ENCODE assay signal across 1 cellular context in the genomic region with DNA sequence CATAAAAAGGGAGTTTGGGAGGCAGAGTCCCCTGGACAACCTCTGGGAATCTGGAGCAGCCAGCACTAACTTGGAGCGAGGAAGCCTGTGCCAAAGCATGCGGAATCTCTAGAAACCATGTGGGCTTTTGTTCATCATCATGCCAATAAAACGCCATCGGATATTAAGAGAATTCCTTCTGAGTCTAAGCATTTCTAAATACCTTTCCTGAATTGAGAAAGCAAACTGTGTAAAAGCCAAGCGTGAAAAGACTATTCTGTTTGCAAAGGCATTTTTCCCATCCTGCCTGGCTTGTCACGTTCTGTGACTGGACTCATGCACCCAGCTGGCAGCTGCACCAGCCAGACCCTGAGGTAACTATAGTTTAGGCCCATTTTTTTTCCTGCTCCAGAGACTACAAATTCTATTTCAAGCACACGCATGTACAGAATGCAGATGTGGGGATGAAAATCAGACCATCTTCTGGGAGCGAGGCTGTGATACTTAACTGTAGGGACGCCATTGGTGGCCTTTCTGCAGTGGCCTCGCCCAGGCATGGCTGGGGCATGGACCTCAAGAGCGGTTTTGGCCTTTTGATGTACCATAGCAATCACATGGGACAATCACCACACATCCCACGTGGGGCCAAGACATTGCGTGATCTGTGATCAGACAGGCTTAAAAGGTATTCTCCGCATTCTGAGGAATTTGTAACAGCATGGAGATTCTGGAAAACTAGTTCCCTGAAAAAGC.
TF ChIP-seq lines count a peak whose summit lies in the region.

No MANE protein-coding gene starts in this region.

TF ChIP-seq in SK-N-SH, 30 proteins besides CTCF, POLR2A, EP300 and RAD21 (continued from another document):
- TF ChIP-seq, protein P1, sequence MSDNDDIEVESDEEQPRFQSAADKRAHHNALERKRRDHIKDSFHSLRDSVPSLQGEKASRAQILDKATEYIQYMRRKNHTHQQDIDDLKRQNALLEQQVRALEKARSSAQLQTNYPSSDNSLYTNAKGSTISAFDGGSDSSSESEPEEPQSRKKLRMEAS (IDR thresholded peaks at IDR 0.05; ENCODE audit: low read depth): 0 out of 2 replicates have a peak, but pooled peaks have one; percentile 33
- TF ChIP-seq FOXM1 (IDR thresholded peaks at IDR 0.05; ENCODE audit: low read depth) (0 out of 2 replicates have a peak, but pooled peaks have one; percentile 19), NFIC (IDR thresholded peaks at IDR 0.05; ENCODE audit: borderline replicate concordance) (peak; percentile 88), TAF1 (IDR thresholded peaks at IDR 0.05; ENCODE audit: borderline replicate concordance, low read depth, low read length) (no peak), RCOR1 (IDR thresholded peaks at IDR 0.05; ENCODE audit: low read length) (no peak), MXI1 (IDR thresholded peaks at IDR 0.05; ENCODE audit: low read depth, low read length) (no peak), JUND (IDR thresholded peaks at IDR 0.05) (no peak), FOXJ3 (CRISPR knock-in tag; IDR thresholded peaks at IDR 0.05) (no peak), SIN3A (IDR thresholded peaks at IDR 0.05; ENCODE audit: borderline replicate concordance, low read depth, low read length) (0 out of 2 replicates have a peak, but pooled peaks have one; percentile 26), POLR2AphosphoS5 (IDR thresholded peaks at IDR 0.05; ENCODE audit: low read depth, low read length) (peak; percentile 56; the same call in 1 of the 2 replicates), EZH2phosphoT487 (IDR thresholded peaks at IDR 0.05; ENCODE audit: borderline replicate concordance, low read depth) (no peak), ELF1 (IDR thresholded peaks at IDR 0.05) (no peak), GATA2 (CRISPR knock-in tag; IDR thresholded peaks at IDR 0.05) (no peak), TCF12 (IDR thresholded peaks at IDR 0.05) (peak; percentile 91), TEAD4 (IDR thresholded peaks at IDR 0.05; ENCODE audit: borderline replicate concordance, insufficient read depth) (0 out of 2 replicates have a peak, but pooled peaks have one; percentile 34), GABPA (IDR thresholded peaks at IDR 0.05; ENCODE audit: low read depth) (no peak), RFX5 (IDR thresholded peaks at IDR 0.05; ENCODE audit: low read length) (no peak), SMC3 (IDR thresholded peaks at IDR 0.05; ENCODE audit: low read depth, low read length) (no peak), RXRA (IDR thresholded peaks at IDR 0.05; ENCODE audit: borderline replicate concordance, low read depth) (no peak), MEF2A (IDR thresholded peaks at IDR 0.05; ENCODE audit: borderline replicate concordance, low read depth) (no peak), NRF1 (IDR thresholded peaks at IDR 0.05; ENCODE audit: low read depth, low read length) (no peak), CHD2 (IDR thresholded peaks at IDR 0.05; ENCODE audit: low read length, partially characterized antibody) (no peak), YY1 (IDR thresholded peaks at IDR 0.05; ENCODE audit: low read depth) (no peak)
- TF ChIP-seq, protein P2, sequence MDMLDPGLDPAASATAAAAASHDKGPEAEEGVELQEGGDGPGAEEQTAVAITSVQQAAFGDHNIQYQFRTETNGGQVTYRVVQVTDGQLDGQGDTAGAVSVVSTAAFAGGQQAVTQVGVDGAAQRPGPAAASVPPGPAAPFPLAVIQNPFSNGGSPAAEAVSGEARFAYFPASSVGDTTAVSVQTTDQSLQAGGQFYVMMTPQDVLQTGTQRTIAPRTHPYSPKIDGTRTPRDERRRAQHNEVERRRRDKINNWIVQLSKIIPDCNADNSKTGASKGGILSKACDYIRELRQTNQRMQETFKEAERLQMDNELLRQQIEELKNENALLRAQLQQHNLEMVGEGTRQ (IDR thresholded peaks at IDR 0.05; ENCODE audit: borderline replicate concordance, low read depth, low read length): no peak
- TF ChIP-seq, protein P3, sequence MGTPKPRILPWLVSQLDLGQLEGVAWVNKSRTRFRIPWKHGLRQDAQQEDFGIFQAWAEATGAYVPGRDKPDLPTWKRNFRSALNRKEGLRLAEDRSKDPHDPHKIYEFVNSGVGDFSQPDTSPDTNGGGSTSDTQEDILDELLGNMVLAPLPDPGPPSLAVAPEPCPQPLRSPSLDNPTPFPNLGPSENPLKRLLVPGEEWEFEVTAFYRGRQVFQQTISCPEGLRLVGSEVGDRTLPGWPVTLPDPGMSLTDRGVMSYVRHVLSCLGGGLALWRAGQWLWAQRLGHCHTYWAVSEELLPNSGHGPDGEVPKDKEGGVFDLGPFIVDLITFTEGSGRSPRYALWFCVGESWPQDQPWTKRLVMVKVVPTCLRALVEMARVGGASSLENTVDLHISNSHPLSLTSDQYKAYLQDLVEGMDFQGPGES (IDR thresholded peaks at IDR 0.05; ENCODE audit: low read depth, low read length): no peak
- TF ChIP-seq, protein P4, sequence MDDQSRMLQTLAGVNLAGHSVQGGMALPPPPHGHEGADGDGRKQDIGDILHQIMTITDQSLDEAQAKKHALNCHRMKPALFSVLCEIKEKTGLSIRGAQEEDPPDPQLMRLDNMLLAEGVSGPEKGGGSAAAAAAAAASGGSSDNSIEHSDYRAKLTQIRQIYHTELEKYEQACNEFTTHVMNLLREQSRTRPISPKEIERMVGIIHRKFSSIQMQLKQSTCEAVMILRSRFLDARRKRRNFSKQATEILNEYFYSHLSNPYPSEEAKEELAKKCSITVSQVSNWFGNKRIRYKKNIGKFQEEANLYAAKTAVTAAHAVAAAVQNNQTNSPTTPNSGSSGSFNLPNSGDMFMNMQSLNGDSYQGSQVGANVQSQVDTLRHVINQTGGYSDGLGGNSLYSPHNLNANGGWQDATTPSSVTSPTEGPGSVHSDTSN (IDR thresholded peaks at IDR 0.05): peak; percentile 82
- TF ChIP-seq, protein P5, sequence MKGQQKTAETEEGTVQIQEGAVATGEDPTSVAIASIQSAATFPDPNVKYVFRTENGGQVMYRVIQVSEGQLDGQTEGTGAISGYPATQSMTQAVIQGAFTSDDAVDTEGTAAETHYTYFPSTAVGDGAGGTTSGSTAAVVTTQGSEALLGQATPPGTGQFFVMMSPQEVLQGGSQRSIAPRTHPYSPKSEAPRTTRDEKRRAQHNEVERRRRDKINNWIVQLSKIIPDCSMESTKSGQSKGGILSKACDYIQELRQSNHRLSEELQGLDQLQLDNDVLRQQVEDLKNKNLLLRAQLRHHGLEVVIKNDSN (IDR thresholded peaks at IDR 0.05; ENCODE audit: borderline replicate concordance, low read depth): no peak
- TF ChIP-seq, protein P6, sequence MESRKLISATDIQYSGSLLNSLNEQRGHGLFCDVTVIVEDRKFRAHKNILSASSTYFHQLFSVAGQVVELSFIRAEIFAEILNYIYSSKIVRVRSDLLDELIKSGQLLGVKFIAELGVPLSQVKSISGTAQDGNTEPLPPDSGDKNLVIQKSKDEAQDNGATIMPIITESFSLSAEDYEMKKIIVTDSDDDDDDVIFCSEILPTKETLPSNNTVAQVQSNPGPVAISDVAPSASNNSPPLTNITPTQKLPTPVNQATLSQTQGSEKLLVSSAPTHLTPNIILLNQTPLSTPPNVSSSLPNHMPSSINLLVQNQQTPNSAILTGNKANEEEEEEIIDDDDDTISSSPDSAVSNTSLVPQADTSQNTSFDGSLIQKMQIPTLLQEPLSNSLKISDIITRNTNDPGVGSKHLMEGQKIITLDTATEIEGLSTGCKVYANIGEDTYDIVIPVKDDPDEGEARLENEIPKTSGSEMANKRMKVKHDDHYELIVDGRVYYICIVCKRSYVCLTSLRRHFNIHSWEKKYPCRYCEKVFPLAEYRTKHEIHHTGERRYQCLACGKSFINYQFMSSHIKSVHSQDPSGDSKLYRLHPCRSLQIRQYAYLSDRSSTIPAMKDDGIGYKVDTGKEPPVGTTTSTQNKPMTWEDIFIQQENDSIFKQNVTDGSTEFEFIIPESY (IDR thresholded peaks at IDR 0.05; ENCODE audit: borderline replicate concordance, low read depth): no peak
- TF ChIP-seq, protein P7, sequence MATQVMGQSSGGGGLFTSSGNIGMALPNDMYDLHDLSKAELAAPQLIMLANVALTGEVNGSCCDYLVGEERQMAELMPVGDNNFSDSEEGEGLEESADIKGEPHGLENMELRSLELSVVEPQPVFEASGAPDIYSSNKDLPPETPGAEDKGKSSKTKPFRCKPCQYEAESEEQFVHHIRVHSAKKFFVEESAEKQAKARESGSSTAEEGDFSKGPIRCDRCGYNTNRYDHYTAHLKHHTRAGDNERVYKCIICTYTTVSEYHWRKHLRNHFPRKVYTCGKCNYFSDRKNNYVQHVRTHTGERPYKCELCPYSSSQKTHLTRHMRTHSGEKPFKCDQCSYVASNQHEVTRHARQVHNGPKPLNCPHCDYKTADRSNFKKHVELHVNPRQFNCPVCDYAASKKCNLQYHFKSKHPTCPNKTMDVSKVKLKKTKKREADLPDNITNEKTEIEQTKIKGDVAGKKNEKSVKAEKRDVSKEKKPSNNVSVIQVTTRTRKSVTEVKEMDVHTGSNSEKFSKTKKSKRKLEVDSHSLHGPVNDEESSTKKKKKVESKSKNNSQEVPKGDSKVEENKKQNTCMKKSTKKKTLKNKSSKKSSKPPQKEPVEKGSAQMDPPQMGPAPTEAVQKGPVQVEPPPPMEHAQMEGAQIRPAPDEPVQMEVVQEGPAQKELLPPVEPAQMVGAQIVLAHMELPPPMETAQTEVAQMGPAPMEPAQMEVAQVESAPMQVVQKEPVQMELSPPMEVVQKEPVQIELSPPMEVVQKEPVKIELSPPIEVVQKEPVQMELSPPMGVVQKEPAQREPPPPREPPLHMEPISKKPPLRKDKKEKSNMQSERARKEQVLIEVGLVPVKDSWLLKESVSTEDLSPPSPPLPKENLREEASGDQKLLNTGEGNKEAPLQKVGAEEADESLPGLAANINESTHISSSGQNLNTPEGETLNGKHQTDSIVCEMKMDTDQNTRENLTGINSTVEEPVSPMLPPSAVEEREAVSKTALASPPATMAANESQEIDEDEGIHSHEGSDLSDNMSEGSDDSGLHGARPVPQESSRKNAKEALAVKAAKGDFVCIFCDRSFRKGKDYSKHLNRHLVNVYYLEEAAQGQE (IDR thresholded peaks at IDR 0.05; ENCODE audit: low read depth, low read length): no peak
